Comparison of ENCODE assay signal across 2 cellular contexts in genomic region chr17:64244165-64244564, GRCh38.
A peak's percentile ranks its signal among the peaks of the same experiment; 100 is the strongest.
TF ChIP-seq lines count a peak whose summit lies in the region.

No MANE protein-coding gene starts in this region.

TF ChIP-seq in IMR-90, 13 proteins besides CTCF, POLR2A, EP300 and RAD21:
- no peak for TF ChIP-seq ELK1 (IDR thresholded peaks at IDR 0.05; ENCODE audit: borderline replicate concordance, low read depth, low read length)

TF ChIP-seq in HepG2, 621 proteins besides CTCF, POLR2A, EP300 and RAD21:
- TF ChIP-seq ZNF24 (IDR thresholded peaks at IDR 0.05): no peak
- no peak for TF ChIP-seq ATM (IDR thresholded peaks at IDR 0.05; ENCODE audit: borderline replicate concordance)
- TF ChIP-seq SIN3A (IDR thresholded peaks at IDR 0.05; ENCODE audit: borderline replicate concordance, low read depth, low read length): no peak
- peak; percentile 36; the same call in 1 of the 2 replicates for TF ChIP-seq ZBTB33 (CRISPR knock-in tag; IDR thresholded peaks at IDR 0.05)
TF ChIP-seq in HepG2: peak in this region for 1.
